ENCODE assay signal across 20 cellular contexts in the genomic region with DNA sequence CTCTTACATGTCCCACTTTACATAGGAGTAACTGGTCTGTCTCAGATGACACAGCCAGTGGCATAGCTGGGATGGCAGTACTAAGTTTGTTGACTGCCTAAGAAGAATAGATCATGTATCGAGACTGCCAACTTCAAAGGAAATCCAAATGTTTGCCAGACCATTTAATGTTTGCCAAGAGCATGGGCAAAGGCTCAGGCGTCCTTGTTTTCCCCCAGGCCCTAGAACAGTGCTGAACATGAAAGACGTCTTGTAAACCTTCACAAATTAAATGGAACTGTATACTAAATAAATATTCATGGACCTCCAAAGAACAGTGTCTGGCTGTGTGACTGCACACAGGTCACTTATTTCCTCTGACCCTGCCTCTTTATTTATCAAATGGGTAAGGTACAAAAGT.
"Had no signal": no experiment of that assay in that cellular context is flagged by ENCODE, and none has a peak within 500 bp of the region (broad histone marks: within the 10 kb centered on the region; RNA-seq: fewer than 3 reads in every experiment).

No MANE protein-coding gene starts in this region.

- H3K9me3 ChIP-seq: ascending aorta, breast epithelium, sigmoid colon had no signal

- H3K4me1 Mint-ChIP-seq: activated naive CD4-positive, alpha-beta T cell treated with anti-CD3 and anti-CD28 coated beads, Interleukin-2, amount 50 U/mL, for 24 hours; stimulated activated memory B cell treated with anti-CD40 and anti-IgM and Interleukin-4, amounts not matched to agents 10 μg/mL and 1 μg/mL and 100 μg/mL, for 72 hours had no signal

- H3K4me3 Mint-ChIP-seq: activated naive CD4-positive, alpha-beta T cell treated with anti-CD3 and anti-CD28 coated beads, Interleukin-2, amount 50 U/mL, for 24 hours; activated T-cell treated with anti-CD3 and anti-CD28 coated beads, Interleukin-2, amount 50 U/mL, for 72 hours; naive thymus-derived CD8-positive, alpha-beta T cell; stimulated activated memory B cell treated with anti-CD40 and anti-IgM and Interleukin-4, amounts not matched to agents 10 μg/mL and 1 μg/mL and 100 μg/mL, for 72 hours; T-helper 1 cell treated with Interleukin-12 subunit alpha and Interleukin-12 subunit beta and Interleukin-4 antibody, amounts not matched to agents 30 μg/mL and 1 μg/mL, for 36 hours had no signal

- ATAC-seq: activated T-cell treated with anti-CD3 and anti-CD28 coated beads, Interleukin-2, amount 50 U/mL, for 72 hours; naive thymus-derived CD8-positive, alpha-beta T cell; stimulated activated memory B cell treated with anti-CD40 and anti-IgM and Interleukin-4, amounts not matched to agents 10 μg/mL and 1 μg/mL and 100 μg/mL, for 72 hours had no signal

- H3K4me1 ChIP-seq: ascending aorta, breast epithelium, heart left ventricle, sigmoid colon, spleen had no signal

- H3K27ac Mint-ChIP-seq: activated naive CD4-positive, alpha-beta T cell treated with anti-CD3 and anti-CD28 coated beads, Interleukin-2, amount 50 U/mL, for 24 hours; activated T-cell treated with anti-CD3 and anti-CD28 coated beads, Interleukin-2, amount 50 U/mL, for 72 hours; naive thymus-derived CD8-positive, alpha-beta T cell; stimulated activated memory B cell treated with anti-CD40 and anti-IgM and Interleukin-4, amounts not matched to agents 10 μg/mL and 1 μg/mL and 100 μg/mL, for 72 hours; T-helper 1 cell treated with Interleukin-12 subunit alpha and Interleukin-12 subunit beta and Interleukin-4 antibody, amounts not matched to agents 30 μg/mL and 1 μg/mL, for 36 hours had no signal

- FAIRE-seq: endometrium, frontal cortex had no signal

- H3K27ac ChIP-seq: ascending aorta, breast epithelium, heart left ventricle, ovary, sigmoid colon, spleen had no signal

- H3K36me3 ChIP-seq: ascending aorta, breast epithelium, heart left ventricle, ovary, sigmoid colon, spleen had no signal

- H3K27me3 ChIP-seq: ascending aorta, breast epithelium, heart left ventricle, ovary, sigmoid colon, spleen had no signal

- DNase-seq: activated CD4-positive, alpha-beta T cell treated with anti-CD3 and anti-CD28 coated beads for 1 hour; activated CD8-positive, alpha-beta memory T cell treated with anti-CD3 and anti-CD28 coated beads for 24 hours; activated CD8-positive, alpha-beta memory T cell treated with anti-CD3 and anti-CD28 coated beads, Interleukin-2, amount 50 U/mL, for 48 hours; activated gamma-delta T cell; activated T-cell treated with anti-CD3 and anti-CD28 coated beads, Interleukin-2, amount 50 U/mL, for 72 hours; cortex of kidney; erythroblast; heart left ventricle; naive thymus-derived CD8-positive, alpha-beta T cell; ovary; sigmoid colon; spleen; stimulated activated CD4-positive, alpha-beta T cell treated with anti-CD3 and anti-CD28 coated beads, Interleukin-4, amount 100 ng/mL, for 4 hours had no signal

- H3K36me3 Mint-ChIP-seq: activated naive CD4-positive, alpha-beta T cell treated with anti-CD3 and anti-CD28 coated beads, Interleukin-2, amount 50 U/mL, for 24 hours; stimulated activated memory B cell treated with anti-CD40 and anti-IgM and Interleukin-4, amounts not matched to agents 10 μg/mL and 1 μg/mL and 100 μg/mL, for 72 hours had no signal

- H3K9me3 Mint-ChIP-seq: T-helper 1 cell treated with Interleukin-12 subunit alpha and Interleukin-12 subunit beta and Interleukin-4 antibody, amounts not matched to agents 30 μg/mL and 1 μg/mL, for 36 hours had no signal

- H3K4me3 ChIP-seq: ascending aorta, breast epithelium, heart left ventricle, ovary, sigmoid colon, spleen had no signal

- H3K27me3 Mint-ChIP-seq: stimulated activated memory B cell treated with anti-CD40 and anti-IgM and Interleukin-4, amounts not matched to agents 10 μg/mL and 1 μg/mL and 100 μg/mL, for 72 hours had no signal
